ENCODE assay signal across 14 cellular contexts in the genomic region with DNA sequence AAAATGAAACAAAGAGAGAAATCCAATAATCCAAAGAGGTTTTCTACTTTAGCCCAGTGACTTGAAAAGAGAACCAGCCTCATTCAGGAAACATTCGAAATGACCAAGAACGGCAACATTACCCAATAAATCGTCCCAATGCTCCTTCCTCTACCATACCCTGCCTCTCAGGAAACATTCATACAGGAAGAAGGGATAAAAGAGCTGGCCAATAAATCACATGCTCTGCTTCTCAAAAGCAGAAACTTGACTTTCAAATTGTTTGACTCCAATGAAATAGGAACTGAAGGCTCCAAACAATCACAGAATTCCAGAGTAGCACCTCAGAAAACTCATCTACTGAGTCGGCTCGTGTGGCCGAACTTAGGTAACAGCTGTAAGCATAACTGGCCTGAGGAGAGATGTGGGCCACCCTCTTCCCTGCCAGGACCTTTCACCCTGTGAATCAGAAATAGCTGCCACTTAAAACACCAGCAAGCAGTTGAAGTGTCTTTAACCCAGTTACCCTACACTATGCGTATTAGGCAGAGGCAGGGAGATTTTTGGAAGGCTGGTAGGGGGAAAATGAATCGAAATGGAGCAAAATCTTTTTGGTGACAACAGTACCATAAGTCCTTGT. TPM values are rescaled to one million over a fixed set of nuclear protein-coding genes. Genes with fewer than 3 reads are reported as not detected.
DNase-seq lines count a peak whose midpoint lies in the region; ATAC-seq, FAIRE-seq and TF ChIP-seq lines count a peak whose summit lies in the region.
"Had no signal": no experiment of that assay in that cellular context is flagged by ENCODE, and none has a peak within 500 bp of the region (broad histone marks: within the 10 kb centered on the region; RNA-seq: fewer than 3 reads in every experiment).

No MANE protein-coding gene starts in this region.

- H3K27me3 Mint-ChIP-seq in activated CD4-positive, alpha-beta T cell treated with anti-CD3 and anti-CD28 coated beads, Interleukin-2, amount 10 ng/mL, durations not matched to agents 7 days and 5 days: no peaks in the 10 kb centered on the region
- H3K27me3 Mint-ChIP-seq: activated naive CD8-positive, alpha-beta T cell treated with anti-CD3 and anti-CD28 coated beads, Interleukin-2, amount 10 ng/mL, durations not matched to agents 7 days and 5 days had no signal

- H3K36me3 ChIP-seq in HEK293 (ENCODE audit: control insufficient read depth in 2 of 2, insufficient read depth in 1 of 2, low read length in 2 of 2): no peaks in the 10 kb centered on the region

- peaks cover 11% of the 10 kb centered on the region for H3K4me1 ChIP-seq in HEK293 (ENCODE audit: control insufficient read depth, insufficient read depth, low read length)

- no peaks in the 10 kb centered on the region for H3K9me3 Mint-ChIP-seq in activated CD4-positive, alpha-beta T cell treated with anti-CD3 and anti-CD28 coated beads, Interleukin-2, amount 10 ng/mL, durations not matched to agents 7 days and 5 days
- H3K9me3 Mint-ChIP-seq: activated naive CD8-positive, alpha-beta T cell treated with anti-CD3 and anti-CD28 coated beads, Interleukin-2, amount 10 ng/mL, durations not matched to agents 7 days and 5 days had no signal

- H3K27ac ChIP-seq in HEK293 (ENCODE audit: extremely low read depth, low read depth, low read length): no peak overlapping the region

- H3K4me3 Mint-ChIP-seq in activated CD4-positive, alpha-beta T cell treated with anti-CD3 and anti-CD28 coated beads, Interleukin-2, amount 10 ng/mL, durations not matched to agents 7 days and 5 days: no peak overlapping the region
- H3K4me3 Mint-ChIP-seq: activated naive CD8-positive, alpha-beta T cell treated with anti-CD3 and anti-CD28 coated beads, Interleukin-2, amount 10 ng/mL, durations not matched to agents 7 days and 5 days had no signal

- TF ChIP-seq CTCF in HEK293 (tag by site-specific recombination; IDR thresholded peaks at IDR 0.05) (no peak), D721Med (IDR thresholded peaks at IDR 0.05; ENCODE audit: insufficient read depth, missing control alignments) (no peak)

- ATAC-seq in left ventricle myocardium superior: peak; percentile 96

- DNase-seq in RPMI7951 (ENCODE audit: low read depth) (peak; percentile 30), left ventricle myocardium superior (peak; percentile 48), pons (ENCODE audit: low spot score) (peak; percentile 59), NCI-H82 treated with DMSO at 0.1 percent for 48 hours (lab: John Stamatoyannopoulos, UW; ENCODE audit: unreplicated experiment) (no peak), cerebellar nuclear complex (lab: John Stamatoyannopoulos, UW) (no peak), D721Med (ENCODE audit: insufficient read length, low spot score) (no peak)
- DNase-seq in activated CD4-positive, alpha-beta T cell treated with anti-CD3 and anti-CD28 coated beads, Interleukin-2, amount 10 ng/mL, durations not matched to agents 7 days and 5 days: no peak
- DNase-seq: activated CD8-positive, alpha-beta memory T cell treated with anti-CD3 and anti-CD28 coated beads, Interleukin-2, amount 50 U/mL, for 48 hours; activated naive CD8-positive, alpha-beta T cell treated with anti-CD3 and anti-CD28 coated beads, Interleukin-2, amount 10 ng/mL, durations not matched to agents 7 days and 5 days; KG1; NCI-H2171; SIG-M5; stimulated activated naive CD4-positive, alpha-beta T cell had no signal

- H3K36me3 Mint-ChIP-seq in activated CD4-positive, alpha-beta T cell treated with anti-CD3 and anti-CD28 coated beads, Interleukin-2, amount 10 ng/mL, durations not matched to agents 7 days and 5 days (ENCODE audit: low read depth): no peaks in the 10 kb centered on the region

- H3K9me3 ChIP-seq in HEK293 (ENCODE audit: control insufficient read depth, insufficient read depth, low read depth, low read length): no peaks in the 10 kb centered on the region

- no peak overlapping the region for H3K4me3 ChIP-seq in HEK293 (ENCODE audit: low read depth, low read length)

- POLR2A ChIA-PET in HEK293 (lab: Yijun Ruan, JAX): interaction anchor here (1.6 kb wide), 1 partner anchor 14 kb away, joined by 7 read pairs; the partner anchor contains the start of gene ARL15
- POLR2A ChIA-PET in activated CD4-positive, alpha-beta T cell treated with anti-CD3 and anti-CD28 coated beads, Interleukin-2, amount 10 ng/mL, durations not matched to agents 7 days and 5 days (lab: Charles Lee): no interaction called here

- CTCF ChIA-PET in HEK293 (lab: Yijun Ruan, JAX): no interaction called here
- CTCF ChIA-PET in activated CD4-positive, alpha-beta T cell treated with anti-CD3 and anti-CD28 coated beads, Interleukin-2, amount 10 ng/mL, durations not matched to agents 7 days and 5 days (lab: Charles Lee): no interaction called here

- H3K4me1 Mint-ChIP-seq in activated CD4-positive, alpha-beta T cell treated with anti-CD3 and anti-CD28 coated beads, Interleukin-2, amount 10 ng/mL, durations not matched to agents 7 days and 5 days: peaks cover 4% of the 10 kb centered on the region

- intact Hi-C loops in left ventricle myocardium superior (cut with micrococcal nuclease): no loop called here

- FAIRE-seq in D721Med (lab: Jason Lieb, UNC): no peak

- H3K27ac Mint-ChIP-seq in activated CD4-positive, alpha-beta T cell treated with anti-CD3 and anti-CD28 coated beads, Interleukin-2, amount 10 ng/mL, durations not matched to agents 7 days and 5 days: no peak overlapping the region
- H3K27ac Mint-ChIP-seq: activated naive CD8-positive, alpha-beta T cell treated with anti-CD3 and anti-CD28 coated beads, Interleukin-2, amount 10 ng/mL, durations not matched to agents 7 days and 5 days had no signal

TF ChIP-seq in HEK293, 187 proteins besides CTCF, POLR2A, EP300 and RAD21:
- no peak for TF ChIP-seq ZNF2 (tag by site-specific recombination; IDR thresholded peaks at IDR 0.05)
- 0 out of 2 replicates have a peak, but pooled peaks have one; percentile 21 for TF ChIP-seq ZNF664 (tag by site-specific recombination; IDR thresholded peaks at IDR 0.05)
- TF ChIP-seq ZNF10 (tag by site-specific recombination; IDR thresholded peaks at IDR 0.05): peak; percentile 48; the same call in 1 of the 2 replicates

RNA-seq across cellular contexts. Expression of gene ARL15, which starts 14.6 kb away (rescaled TPM):
- 9.7 and 11.3 TPM in 2 replicates for total RNA-seq in RPMI7951 (2014; rRNA removed; shearing (Covaris generic))
- 20.5 TPM for total RNA-seq in left ventricle myocardium superior
- 10 to 100 TPM; 13.5 to 16.1 TPM for total RNA-seq in activated CD4-positive, alpha-beta T cell treated with anti-CD3 and anti-CD28 coated beads, Interleukin-2, amount 10 ng/mL, durations not matched to agents 7 days and 5 days

Comparison
In these comparisons a context has a peak if more than half of its experiments do, and no peak if none do; other contexts are left out.
1. DNase-seq: peak in RPMI7951 (single experiment), left ventricle myocardium superior (single experiment) and pons (single experiment); none in NCI-H82 treated with DMSO at 0.1 percent for 48 hours (single experiment), cerebellar nuclear complex (0 of 2), D721Med (single experiment) and activated CD4-positive, alpha-beta T cell treated with anti-CD3 and anti-CD28 coated beads, Interleukin-2, amount 10 ng/mL, durations not matched to agents 7 days and 5 days (single experiment).